ENCODE assay signal across 15 cellular contexts in genomic region chr1:202034149-202034682, GRCh38. TPM values are rescaled to one million over a fixed set of nuclear protein-coding genes. Genes with fewer than 3 reads are reported as not detected.
DNase-seq lines count a peak whose midpoint lies in the region; ATAC-seq, FAIRE-seq and TF ChIP-seq lines count a peak whose summit lies in the region.
"Had no signal": no experiment of that assay in that cellular context is flagged by ENCODE, and none has a peak within 500 bp of the region (broad histone marks: within the 10 kb centered on the region; RNA-seq: fewer than 3 reads in every experiment).

No MANE protein-coding gene starts in this region.

- CTCF ChIA-PET in Calu3 (lab: Charles Lee): interaction anchor here (0.5 to 2.1 kb wide), 14 partner anchors 11 to 156 kb away, joined by 3 to 17 read pairs (median 8); partner anchors contain the start of gene ELF3

- BruUV-seq in Calu3 (replicated peaks; lab: Mats Ljungman, UMichigan): TSS peak; percentile 98

- intact Hi-C loops in Calu3 (cut with micrococcal nuclease; ENCODE audit: unreplicated experiment): no loop called here
- intact Hi-C loops in left lung (cut with DNase I): no loop called here
- intact Hi-C loops in ovary (cut with DNase I): no loop called here

- TF ChIP-seq POLR2A in ovary (IDR thresholded peaks at IDR 0.05): no peak

- no peaks in the 10 kb centered on the region for H4K20me1 ChIP-seq in astrocyte (ENCODE audit: insufficient read depth, low read length)

- H3K27ac ChIP-seq in astrocyte (ENCODE audit: low read depth, low read length) (peak overlapping the region; percentile 84), left lung (peak overlapping the region; percentile 53 to 83), ovary (no peak overlapping the region)

- H3K9ac ChIP-seq in astrocyte (ENCODE audit: low read length) (peak overlapping the region; percentile 81), skeletal muscle satellite cell (ENCODE audit: low read depth, low read length) (peak overlapping the region; percentile 42)

- TF ChIP-seq CTCF in Calu3 (IDR thresholded peaks at IDR 0.05; ENCODE audit: unreplicated experiment) (no peak), astrocyte (IDR thresholded peaks at IDR 0.05; ENCODE audit: insufficient read depth, low read depth, low read length) (no peak), left lung (IDR thresholded peaks at IDR 0.05) (no peak), GM10266 (IDR thresholded peaks at IDR 0.05; ENCODE audit: control insufficient read depth, insufficient read depth, low read depth, missing control alignments) (no peak), ovary (IDR thresholded peaks at IDR 0.05) (no peak)

- H3K27ac Mint-ChIP-seq in Calu3 (ENCODE audit: unreplicated experiment) (peak overlapping the region; percentile 97), astrocyte (ENCODE audit: unreplicated experiment) (peak overlapping the region; percentile 93), immature natural killer cell (no peak overlapping the region)
- H3K27ac Mint-ChIP-seq: activated CD4-positive, alpha-beta memory T cell treated with anti-CD3 and anti-CD28 coated beads for 36 hours; activated naive CD4-positive, alpha-beta T cell treated with anti-CD3 and anti-CD28 coated beads, Interleukin-2, amount 50 U/mL, for 24 hours; natural killer cell had no signal

- H3K36me3 Mint-ChIP-seq in Calu3 (ENCODE audit: insufficient read depth, unreplicated experiment) (peaks cover 18% of the 10 kb centered on the region), astrocyte (ENCODE audit: low read depth, unreplicated experiment) (no peaks in the 10 kb centered on the region), immature natural killer cell (no peaks in the 10 kb centered on the region)
- H3K36me3 Mint-ChIP-seq: activated CD4-positive, alpha-beta memory T cell treated with anti-CD3 and anti-CD28 coated beads for 36 hours; activated naive CD4-positive, alpha-beta T cell treated with anti-CD3 and anti-CD28 coated beads, Interleukin-2, amount 50 U/mL, for 24 hours; natural killer cell had no signal

- H3K4me3 Mint-ChIP-seq in Calu3 (ENCODE audit: low read depth, unreplicated experiment) (peak overlapping the region; percentile 46), astrocyte (ENCODE audit: unreplicated experiment) (no peak overlapping the region), immature natural killer cell (no peak overlapping the region)
- H3K4me3 Mint-ChIP-seq: activated CD4-positive, alpha-beta memory T cell treated with anti-CD3 and anti-CD28 coated beads for 36 hours; activated naive CD4-positive, alpha-beta T cell treated with anti-CD3 and anti-CD28 coated beads, Interleukin-2, amount 50 U/mL, for 24 hours; natural killer cell had no signal

- ATAC-seq in left lung: no peak
- ATAC-seq: natural killer cell had no signal

- peak overlapping the region; percentile 51 for H2AFZ ChIP-seq in astrocyte (ENCODE audit: low read depth, low read length)

- WGBS in ovary, 3 donors: 76 to 81% (median 81%) methylated on average over 7 of the region's 7 CpGs

- no peaks in the 10 kb centered on the region for H3K79me2 ChIP-seq in astrocyte (ENCODE audit: insufficient read depth, low read length)

- H3K4me2 ChIP-seq in astrocyte (ENCODE audit: low read length): peak overlapping the region; percentile 79
- H3K4me2 ChIP-seq in skeletal muscle satellite cell (ENCODE audit: low read length): peak overlapping the region; percentile 71

- DNase-seq in Calu3: no peak
- no peak for DNase-seq in astrocyte (ENCODE audit: low read depth)
- DNase-seq in left lung: no peak
- no peak for DNase-seq in GM10266 (ENCODE audit: extremely low spot score)
- DNase-seq in ovary: no peak
- no peak for DNase-seq in immature natural killer cell
- DNase-seq in HUDEP-2 (lab: John Stamatoyannopoulos, UW; ENCODE audit: unreplicated experiment in 76 of 76): no peak
- DNase-seq: cerebellar nuclear complex; natural killer cell; NCI-H1092 treated with DMSO at 0.1 percent for 48 hours; NCI-H446 treated with DMSO at 0.1 percent for 48 hours; stimulated activated CD4-positive, alpha-beta T cell treated with anti-CD3 and anti-CD28 coated beads, Interleukin-12 subunit alpha, Interleukin-12 subunit beta, amount 100 ng/mL, for 4 hours had no signal

- no peak overlapping the region for H3K4me3 ChIP-seq in astrocyte (ENCODE audit: insufficient read depth, low read depth, low read length)
- no peak overlapping the region for H3K4me3 ChIP-seq in left lung
- peak overlapping the region; percentile 50 for H3K4me3 ChIP-seq in skeletal muscle satellite cell (ENCODE audit: low read length)
- no peak overlapping the region for H3K4me3 ChIP-seq in ovary

- peaks cover 5% of the 10 kb centered on the region for H3K9me3 Mint-ChIP-seq in Calu3 (ENCODE audit: low read depth, unreplicated experiment)
- peaks cover 4% of the 10 kb centered on the region for H3K9me3 Mint-ChIP-seq in astrocyte (ENCODE audit: unreplicated experiment)
- peaks cover 0 to 2% (median 0%) of the 10 kb centered on the region in 6 donors for H3K9me3 Mint-ChIP-seq in immature natural killer cell
- H3K9me3 Mint-ChIP-seq: activated CD4-positive, alpha-beta memory T cell treated with anti-CD3 and anti-CD28 coated beads for 36 hours; activated naive CD4-positive, alpha-beta T cell treated with anti-CD3 and anti-CD28 coated beads, Interleukin-2, amount 50 U/mL, for 24 hours; natural killer cell had no signal

- no peaks in the 10 kb centered on the region for H3K9me3 ChIP-seq in astrocyte (ENCODE audit: insufficient read depth, low read depth, low read length)
- H3K9me3 ChIP-seq in left lung: no peaks in the 10 kb centered on the region
- H3K9me3 ChIP-seq in skeletal muscle satellite cell (replicated peaks; ENCODE audit: low read length): no peaks in the 10 kb centered on the region
- H3K9me3 ChIP-seq in ovary: no peaks in the 10 kb centered on the region

- no peaks in the 10 kb centered on the region for H3K36me3 ChIP-seq in astrocyte (ENCODE audit: insufficient read depth, low read length)
- H3K36me3 ChIP-seq in left lung: no peaks in the 10 kb centered on the region
- H3K36me3 ChIP-seq in skeletal muscle satellite cell (ENCODE audit: insufficient read depth, low read length): no peaks in the 10 kb centered on the region
- H3K36me3 ChIP-seq in ovary: no peaks in the 10 kb centered on the region

- H3K4me1 ChIP-seq in astrocyte (ENCODE audit: insufficient read depth, low read length): peaks cover 24% of the 10 kb centered on the region
- peaks cover 0 to 3% of the 10 kb centered on the region in 2 donors for H3K4me1 ChIP-seq in left lung
- H3K4me1 ChIP-seq in skeletal muscle satellite cell (ENCODE audit: control insufficient read depth, insufficient read depth, low read length): peaks cover 18% of the 10 kb centered on the region
- peaks cover 2% of the 10 kb centered on the region for H3K4me1 ChIP-seq in ovary (ENCODE audit: insufficient read depth)

- H3K27me3 Mint-ChIP-seq in Calu3 (ENCODE audit: unreplicated experiment) (no peaks in the 10 kb centered on the region), astrocyte (ENCODE audit: low read depth, unreplicated experiment) (peaks cover 6% of the 10 kb centered on the region), immature natural killer cell (ENCODE audit: low read depth in 3 of 3) (peaks cover 3 to 6% (median 6%) of the 10 kb centered on the region in 3 donors)
- H3K27me3 Mint-ChIP-seq: activated naive CD4-positive, alpha-beta T cell treated with anti-CD3 and anti-CD28 coated beads, Interleukin-2, amount 50 U/mL, for 24 hours had no signal

- TF ChIP-seq EP300 in ovary (IDR thresholded peaks at IDR 0.05): no peak

- H3K27me3 ChIP-seq in astrocyte (ENCODE audit: insufficient read depth, low read length) (no peaks in the 10 kb centered on the region), left lung (no peaks in the 10 kb centered on the region), skeletal muscle satellite cell (ENCODE audit: control insufficient read depth, insufficient read depth, low read length) (peaks cover 17% of the 10 kb centered on the region), ovary (no peaks in the 10 kb centered on the region)

- H3K4me1 Mint-ChIP-seq in Calu3 (ENCODE audit: low read depth, unreplicated experiment) (peaks cover 82% of the 10 kb centered on the region), astrocyte (ENCODE audit: low read depth, unreplicated experiment) (peaks cover 23% of the 10 kb centered on the region), immature natural killer cell (no peaks in the 10 kb centered on the region)
- H3K4me1 Mint-ChIP-seq: natural killer cell had no signal

- no peak for FAIRE-seq in astrocyte (lab: Jason Lieb, UNC)

RNA-seq across cellular contexts. Expression of gene ELF3, which starts 23.8 kb away (rescaled TPM):
- total RNA-seq in Calu3 (2022) (830 and 907 TPM in 2 replicates), astrocyte (2.5 and 2.9 TPM in 2 replicates), left lung (100 to 1,000 TPM in 1 of 2 donors, 10 to 100 TPM in 1; 77.6 to 146 TPM), ovary (1,000 to 10,000 TPM in 1 of 7 donors, 10 to 100 TPM in 2, 1 to 10 TPM in 2, under 1 TPM in 2; 0.35 to 1,154 (median 5.5) TPM)
- 0.44 TPM in 1 of 2 replicates, not detected in the other for total RNA-seq in skeletal muscle satellite cell (2012; rRNA removed)
- polyA plus RNA-seq in ovary (1 to 10 TPM in 1 of 2 donors, under 1 TPM in 1; 0.05 to 1.3 TPM), immature natural killer cell (under 1 TPM in 1 of 3 donors, not detected in 2; 0.26 TPM)

RNA-seq across cellular contexts. Expression of gene RNPEP, which starts 51.8 kb away (rescaled TPM):
- total RNA-seq in Calu3 (2022): 86.1 and 91.6 TPM in 2 replicates
- total RNA-seq in astrocyte: 65.8 and 68.9 TPM in 2 replicates
- total RNA-seq in left lung: 10 to 100 TPM; 77.9 to 81.2 TPM
- 50.2 and 57.9 TPM in 2 replicates for total RNA-seq in skeletal muscle satellite cell (2012; rRNA removed)
- 10 to 100 TPM; 37.5 to 76.2 (median 43.9) TPM for total RNA-seq in ovary
- polyA plus RNA-seq in ovary: 10 to 100 TPM; 32.4 to 49.5 TPM
- polyA plus RNA-seq in immature natural killer cell: 10 to 100 TPM; 35.6 to 61.6 (median 57.8) TPM

Comparison
In these comparisons a context has a peak if more than half of its experiments do, and no peak if none do; other contexts are left out.
1. H3K27ac Mint-ChIP-seq: peak in Calu3 (single experiment) and astrocyte (single experiment); none in immature natural killer cell (0 of 6).
2. H3K27ac ChIP-seq: peak in astrocyte (single experiment) and left lung (2 of 2); none in ovary (0 of 2).